In genomic region chr4:188596027-188596426, GRCh38 we compare ENCODE assay signal across 22 cellular contexts.
A peak's percentile ranks its signal among the peaks of the same experiment; 100 is the strongest.
DNase-seq lines count a peak whose midpoint lies in the region; ATAC-seq and TF ChIP-seq lines count a peak whose summit lies in the region.
"Had no signal": no experiment of that assay in that cellular context is flagged by ENCODE, and none has a peak within 500 bp of the region (broad histone marks: within the 10 kb centered on the region; RNA-seq: fewer than 3 reads in every experiment).

No MANE protein-coding gene starts in this region.

- H3K9me3 ChIP-seq in mammary epithelial cell (replicated peaks; ENCODE audit: insufficient read depth, low read length) (peaks cover 6% of the 10 kb centered on the region), tibial nerve (no peaks in the 10 kb centered on the region)
- H3K9me3 ChIP-seq: A549; BLaER1 treated with 17β-estradiol and CSF1 and Interleukin-3, amounts not matched to agents 10 nM and 100 nM had no signal

- peaks cover 7% of the 10 kb centered on the region for H3K4me1 Mint-ChIP-seq in MCF 10A (ENCODE audit: insufficient read depth, unreplicated experiment)
- H3K4me1 Mint-ChIP-seq: B cell had no signal

- no peak overlapping the region for H3K27ac ChIP-seq in mammary epithelial cell (ENCODE audit: insufficient read depth, low read depth, low read length)
- H3K27ac ChIP-seq in tibial nerve = no peak overlapping the region
- H3K27ac ChIP-seq: 22Rv1; A549; BLaER1 treated with 17β-estradiol and CSF1 and Interleukin-3, amounts not matched to agents 10 nM and 100 nM; GM23248 had no signal

- WGBS in mammary epithelial cell (ENCODE audit: low coverage, missing lambda C conversion rate) = 64% methylated on average over 5 of the region's 5 CpGs
- WGBS in tibial nerve, 2 donors = 72% methylated on average over 5 of the region's 5 CpGs

- H3K79me2 ChIP-seq in mammary epithelial cell (ENCODE audit: insufficient read depth, low read length) = no peaks in the 10 kb centered on the region

- no peak overlapping the region for H3K4me3 ChIP-seq in mammary epithelial cell (replicated peaks in 1 of 3; ENCODE audit: insufficient read depth in 1 of 3, low read depth in 2 of 3, low read length in 3 of 3)
- H3K4me3 ChIP-seq in tibial nerve = no peak overlapping the region
- H3K4me3 ChIP-seq: A549; BLaER1 treated with 17β-estradiol and CSF1 and Interleukin-3, amounts not matched to agents 10 nM and 100 nM; GM12878; GM23248 had no signal

- CTCF ChIA-PET in MCF 10A (lab: Yijun Ruan, JAX) (no interaction called here), mammary epithelial cell (lab: Charles Lee; ENCODE audit: low non-redundant PET) (no interaction called here)

- no peaks in the 10 kb centered on the region for H3K36me3 ChIP-seq in mammary epithelial cell (ENCODE audit: insufficient read depth, low read length)
- no peaks in the 10 kb centered on the region for H3K36me3 ChIP-seq in tibial nerve
- H3K36me3 ChIP-seq: BLaER1 treated with 17β-estradiol and CSF1 and Interleukin-3, amounts not matched to agents 10 nM and 100 nM had no signal

- H3K4me3 Mint-ChIP-seq in MCF 10A (ENCODE audit: unreplicated experiment) = no peak overlapping the region
- H3K4me3 Mint-ChIP-seq: B cell; CD8-positive, alpha-beta T cell had no signal

- DNase-seq in MCF 10A (ENCODE audit: unreplicated experiment) (peak; percentile 5), mammary epithelial cell (no peak), amniotic epithelial cell (ENCODE audit: low read depth) (peak; percentile 19), fibroblast of peridontal ligament (ENCODE audit: extremely low read depth) (peak; percentile 18), iPS-NIHi7 (ENCODE audit: extremely low spot score) (no peak), tibial nerve (ENCODE audit: low spot score in 2 of 2) (no peak)
- DNase-seq: CD8-positive, alpha-beta T cell; COR-L47; DMS 273 treated with DMSO at 0.1 percent for 48 hours; DMS53; DND-41; EL; GM23248; HCEC 1CT; KG1 had no signal

- H3K4me2 ChIP-seq in mammary epithelial cell (ENCODE audit: insufficient read depth, low read depth, low read length) = no peak overlapping the region
- H3K4me2 ChIP-seq: A549; BLaER1 treated with 17β-estradiol and CSF1 and Interleukin-3, amounts not matched to agents 10 nM and 100 nM had no signal

- H3K27me3 Mint-ChIP-seq in MCF 10A (ENCODE audit: insufficient read depth, unreplicated experiment) = no peaks in the 10 kb centered on the region
- H3K27me3 Mint-ChIP-seq: B cell had no signal

- dilution Hi-C loops in mammary epithelial cell (cut with HindIII; ENCODE audit: low sequenced_read_pairs) = no loop called here

- H4K20me1 ChIP-seq in mammary epithelial cell (ENCODE audit: insufficient read depth, low read length) = no peaks in the 10 kb centered on the region
- H4K20me1 ChIP-seq: BLaER1 treated with 17β-estradiol and CSF1 and Interleukin-3, amounts not matched to agents 10 nM and 100 nM had no signal

- H3K9me3 Mint-ChIP-seq in MCF 10A (ENCODE audit: unreplicated experiment) = no peaks in the 10 kb centered on the region

- no peak overlapping the region for H2AFZ ChIP-seq in mammary epithelial cell (ENCODE audit: low read depth, low read length)
- H2AFZ ChIP-seq: GM23248 had no signal

- POLR2A ChIA-PET in MCF 10A (lab: Yijun Ruan, JAX) = no interaction called here

- TF ChIP-seq POLR2A in tibial nerve (IDR thresholded peaks at IDR 0.05) = no peak

- no peaks in the 10 kb centered on the region for H3K36me3 Mint-ChIP-seq in MCF 10A (ENCODE audit: insufficient read depth, unreplicated experiment)
- H3K36me3 Mint-ChIP-seq: CD8-positive, alpha-beta T cell had no signal

- no peak for ATAC-seq in HG03025 (IDR thresholded peaks at IDR 0.05; ENCODE audit: low FRiP score, unreplicated experiment)
- ATAC-seq: A549; CD8-positive, alpha-beta T cell; GM12878; HepG2 had no signal

- intact Hi-C loops in MCF 10A (cut with micrococcal nuclease) (no loop called here), mammary epithelial cell (cut with micrococcal nuclease) (no loop called here)

- no peak overlapping the region for H3K9ac ChIP-seq in mammary epithelial cell (ENCODE audit: insufficient read depth, low read length)
- H3K9ac ChIP-seq: BLaER1 treated with 17β-estradiol and CSF1 and Interleukin-3, amounts not matched to agents 10 nM and 100 nM; GM23248 had no signal

- H3K4me1 ChIP-seq in mammary epithelial cell (ENCODE audit: insufficient read depth, low read length) (no peaks in the 10 kb centered on the region), tibial nerve (no peaks in the 10 kb centered on the region)
- H3K4me1 ChIP-seq: A549 had no signal

- TF ChIP-seq EP300 in tibial nerve (IDR thresholded peaks at IDR 0.05) = no peak

- H3K27me3 ChIP-seq in mammary epithelial cell (ENCODE audit: insufficient read depth, low read length) (no peaks in the 10 kb centered on the region), tibial nerve (no peaks in the 10 kb centered on the region)
- H3K27me3 ChIP-seq: BLaER1 treated with 17β-estradiol and CSF1 and Interleukin-3, amounts not matched to agents 10 nM and 100 nM had no signal

- BruUV-seq in MCF 10A (replicated peaks; lab: Mats Ljungman, UMichigan) (no TSS peak), mammary epithelial cell (replicated peaks; lab: Mats Ljungman, UMichigan) (no TSS peak)

- no peak for TF ChIP-seq CTCF in MCF 10A (IDR thresholded peaks at IDR 0.05; ENCODE audit: unreplicated experiment)
- no peak for TF ChIP-seq CTCF in mammary epithelial cell (conservative IDR thresholded peaks at IDR 0.05 in 1 of 2, IDR thresholded peaks at IDR 0.05 in 1 of 2; ENCODE audit: extremely low read depth in 1 of 2, insufficient read depth in 1 of 2, low read depth in 1 of 2, low read length in 2 of 2)
- TF ChIP-seq CTCF in tibial nerve (IDR thresholded peaks at IDR 0.05) = no peak

- in situ Hi-C loops in mammary epithelial cell (cut with MboI; ENCODE audit: low sequenced_read_pairs in 2 of 2) = no loop called here

- H3K27ac Mint-ChIP-seq in MCF 10A (ENCODE audit: low read depth, unreplicated experiment) = no peak overlapping the region
- H3K27ac Mint-ChIP-seq: B cell; CD8-positive, alpha-beta T cell had no signal

Comparison
In these comparisons a context has a peak if more than half of its experiments do, and no peak if none do; other contexts are left out.
1. DNase-seq: peak in MCF 10A (single experiment), amniotic epithelial cell (single experiment) and fibroblast of peridontal ligament (single experiment); none in mammary epithelial cell (single experiment), iPS-NIHi7 (single experiment) and tibial nerve (0 of 2).